Comparison of ENCODE assay signal across 19 cellular contexts in the genomic region with DNA sequence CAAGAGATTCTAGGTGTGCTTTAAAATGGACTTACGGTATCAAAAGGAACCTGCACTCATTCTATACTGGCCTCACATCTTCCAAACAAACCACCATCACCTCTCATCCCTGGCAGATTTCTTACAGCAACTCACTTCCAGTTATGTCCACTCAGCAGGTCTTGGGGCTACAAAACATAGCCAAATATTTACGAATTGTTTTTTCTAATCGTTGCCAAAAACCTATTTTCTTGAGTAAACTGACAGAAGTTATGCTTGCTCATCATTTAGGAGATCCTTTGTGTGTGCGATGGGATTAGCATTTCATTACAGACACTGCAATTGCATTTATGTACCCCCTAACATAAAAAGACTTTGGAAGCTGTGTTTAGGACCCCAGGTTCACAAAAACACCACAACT. TPM values are rescaled to one million over a fixed set of nuclear protein-coding genes. Genes with fewer than 3 reads are reported as not detected.
DNase-seq lines count a peak whose midpoint lies in the region; ATAC-seq and TF ChIP-seq lines count a peak whose summit lies in the region.
"Had no signal": no experiment of that assay in that cellular context is flagged by ENCODE, and none has a peak within 500 bp of the region (broad histone marks: within the 10 kb centered on the region; RNA-seq: fewer than 3 reads in every experiment).

No MANE protein-coding gene starts in this region.

- peaks cover 36% of the 10 kb centered on the region for H3K4me1 Mint-ChIP-seq in brain
- peaks cover 27 to 31% of the 10 kb centered on the region in 2 experiments for H3K4me1 Mint-ChIP-seq in H9
- H3K4me1 Mint-ChIP-seq: activated T-helper 17 cell treated with anti-CD3 and anti-CD28 coated beads, Interleukin-2, amount 50 U/mL, for 72 hours had no signal

- no peak overlapping the region for H3K23ac ChIP-seq in H9 (ENCODE audit: insufficient read length, low read depth, low read length)

- H3K36me3 ChIP-seq in iPS-20b (ENCODE audit: insufficient read depth, low read depth, low read length) (no peaks in the 10 kb centered on the region), gastrocnemius medialis (no peaks in the 10 kb centered on the region)
- H3K36me3 ChIP-seq: upper lobe of right lung had no signal

- no peak overlapping the region for H4K8ac ChIP-seq in H9 (replicated peaks; ENCODE audit: insufficient read length, low read depth, low read length)

- H3K79me1 ChIP-seq in H9 (ENCODE audit: insufficient read depth, low read depth, low read length, poor library complexity, severe bottlenecking) = no peaks in the 10 kb centered on the region

- H3K14ac ChIP-seq in H9 (ENCODE audit: insufficient read depth, low read length) = no peak overlapping the region

- CTCF ChIA-PET in AG04449 (lab: Yijun Ruan, JAX) = interaction anchor here (0.7 to 20.9 kb wide), 10 partner anchors 8 to 467 kb away, joined by 3 to 556 read pairs (median 6); no protein-coding TSS in a partner anchor

- H2BK20ac ChIP-seq in H9 (ENCODE audit: low read depth, low read length, poor library complexity, severe bottlenecking) = no peak overlapping the region

- H3K27me3 Mint-ChIP-seq in brain (peaks cover 66% of the 10 kb centered on the region), H9 (ENCODE audit: low read depth) (peaks cover 69% of the 10 kb centered on the region)

- peak overlapping the region in 1 of 5 experiments; percentile 16 for H3K27ac Mint-ChIP-seq in brain
- no peak overlapping the region for H3K27ac Mint-ChIP-seq in H9
- H3K27ac Mint-ChIP-seq: activated naive CD8-positive, alpha-beta T cell treated with anti-CD3 and anti-CD28 coated beads, Interleukin-2, amount 50 U/mL, for 24 hours; activated T-helper 17 cell treated with anti-CD3 and anti-CD28 coated beads, Interleukin-2, amount 50 U/mL, for 72 hours; CD8-positive, alpha-beta memory T cell; natural killer cell treated with Interleukin-12 subunit alpha and Interleukin-12 subunit beta and Interleukin-15 and Interleukin-18, amount 100 ng/mL, for 72 hours; stimulated activated effector memory CD8-positive, alpha-beta T cell treated with anti-CD3 and anti-CD28 coated beads, Interleukin-12 subunit alpha, Interleukin-12 subunit beta, amount 100 ng/mL, for 72 hours had no signal

- H3K9me3 ChIP-seq in iPS-20b (ENCODE audit: insufficient read depth, low read depth, low read length) (peaks cover 2% of the 10 kb centered on the region; the same call in 1 of the 2 replicates), gastrocnemius medialis (no peaks in the 10 kb centered on the region), H9 (ENCODE audit: control insufficient read depth, low read depth, low read length) (no peaks in the 10 kb centered on the region)
- H3K9me3 ChIP-seq: upper lobe of right lung had no signal

- H3K4me3 ChIP-seq in AG04449 (ENCODE audit: low read depth, low read length) (peak overlapping the region; percentile 89), iPS-20b (ENCODE audit: low read length) (peak overlapping the region; percentile 86), gastrocnemius medialis (peak overlapping the region in 3 of 4 donors; percentile 75 to 84 (median 76))
- H3K4me3 ChIP-seq: SK-N-MC, upper lobe of right lung had no signal

- H3T11ph ChIP-seq in H9 (ENCODE audit: low read length) = no peak overlapping the region

- H3K4me3 Mint-ChIP-seq in brain = peak overlapping the region; percentile 91 to 98 (median 96)
- no peak overlapping the region for H3K4me3 Mint-ChIP-seq in H9
- H3K4me3 Mint-ChIP-seq: activated naive CD8-positive, alpha-beta T cell treated with anti-CD3 and anti-CD28 coated beads, Interleukin-2, amount 50 U/mL, for 24 hours; activated T-helper 17 cell treated with anti-CD3 and anti-CD28 coated beads, Interleukin-2, amount 50 U/mL, for 72 hours; natural killer cell treated with Interleukin-12 subunit alpha and Interleukin-12 subunit beta and Interleukin-15 and Interleukin-18, amount 100 ng/mL, for 72 hours; stimulated activated effector memory CD8-positive, alpha-beta T cell treated with anti-CD3 and anti-CD28 coated beads, Interleukin-12 subunit alpha, Interleukin-12 subunit beta, amount 100 ng/mL, for 72 hours had no signal

- H3K9me3 Mint-ChIP-seq in brain (no peaks in the 10 kb centered on the region), H9 (no peaks in the 10 kb centered on the region)
- H3K9me3 Mint-ChIP-seq: activated naive CD8-positive, alpha-beta T cell treated with anti-CD3 and anti-CD28 coated beads, Interleukin-2, amount 50 U/mL, for 24 hours; activated T-helper 17 cell treated with anti-CD3 and anti-CD28 coated beads, Interleukin-2, amount 50 U/mL, for 72 hours; CD8-positive, alpha-beta memory T cell; natural killer cell treated with Interleukin-12 subunit alpha and Interleukin-12 subunit beta and Interleukin-15 and Interleukin-18, amount 100 ng/mL, for 72 hours; stimulated activated effector memory CD8-positive, alpha-beta T cell treated with anti-CD3 and anti-CD28 coated beads, Interleukin-12 subunit alpha, Interleukin-12 subunit beta, amount 100 ng/mL, for 72 hours had no signal

- no peak overlapping the region for H2BK12ac ChIP-seq in H9 (ENCODE audit: insufficient read length, low read depth, low read length)

- no peak overlapping the region for H3K4me2 ChIP-seq in H9 (ENCODE audit: insufficient read depth, insufficient read length, low read length)
- H3K4me2 ChIP-seq: KMS-11 had no signal

- H3K4me1 ChIP-seq in iPS-20b (ENCODE audit: insufficient read depth, low read length) (peaks cover 16% of the 10 kb centered on the region; the same call in 1 of the 2 replicates), gastrocnemius medialis (peaks cover 46 to 51% of the 10 kb centered on the region in 2 donors), H9 (ENCODE audit: insufficient read depth, low read length) (no peaks in the 10 kb centered on the region; the same call in 1 of the 2 replicates)
- H3K4me1 ChIP-seq: upper lobe of right lung had no signal

- no peak for TF ChIP-seq POLR2A in gastrocnemius medialis (IDR thresholded peaks at IDR 0.05)

- no peak overlapping the region for H2BK120ac ChIP-seq in H9 (ENCODE audit: low read depth, low read length, poor library complexity, severe bottlenecking)

- H4K5ac ChIP-seq in H9 (ENCODE audit: insufficient read length, low read depth, low read length) = no peak overlapping the region

- H3K23me2 ChIP-seq in H9 (ENCODE audit: insufficient read length, low read depth, low read length, poor library complexity, severe bottlenecking) = peaks cover 20% of the 10 kb centered on the region

- POLR2A ChIA-PET in AG04449 (lab: Yijun Ruan, JAX) = interaction anchor here (1.9 kb wide), 1 partner anchor 9 kb away, joined by 6 read pairs; no protein-coding TSS in a partner anchor

- H3K27me3 ChIP-seq in iPS-20b (ENCODE audit: insufficient read depth, low read length) (peaks cover 62% of the 10 kb centered on the region), gastrocnemius medialis (no peaks in the 10 kb centered on the region), H9 (ENCODE audit: insufficient read depth, low read length) (peaks cover 33% of the 10 kb centered on the region)

- no peaks in the 10 kb centered on the region for H3K79me2 ChIP-seq in H9 (ENCODE audit: insufficient read depth, low read length)

- intact Hi-C loops in gastrocnemius medialis (cut with DNase I; ENCODE audit: low total_unique reads) = loop anchor here (5.0 kb wide), 1 partner anchor 88 kb away; no protein-coding TSS in a partner anchor

- no peak overlapping the region for H3K56ac ChIP-seq in H9 (ENCODE audit: insufficient read length, low read depth, low read length)

- H3K36me3 Mint-ChIP-seq in brain (peaks cover 2% of the 10 kb centered on the region), H9 (ENCODE audit: insufficient read depth in 1 of 3, low read depth in 3 of 3) (no peaks in the 10 kb centered on the region; a peak in 1 of 7 replicates)
- H3K36me3 Mint-ChIP-seq: CD8-positive, alpha-beta memory T cell; natural killer cell treated with Interleukin-12 subunit alpha and Interleukin-12 subunit beta and Interleukin-15 and Interleukin-18, amount 100 ng/mL, for 72 hours; stimulated activated effector memory CD8-positive, alpha-beta T cell treated with anti-CD3 and anti-CD28 coated beads, Interleukin-12 subunit alpha, Interleukin-12 subunit beta, amount 100 ng/mL, for 72 hours had no signal

- no peak overlapping the region for H3K4ac ChIP-seq in H9 (ENCODE audit: low read depth, low read length)

- H2BK15ac ChIP-seq in H9 (ENCODE audit: low read depth, low read length) = no peak overlapping the region

- no CpG with 5 or more reads among the region's 4 CpGs for WGBS in H9 (ENCODE audit: extremely low coverage, insufficient read length, low lambda C conversion rate)

- H3K27ac ChIP-seq in iPS-20b (ENCODE audit: low read length) (no peak overlapping the region), gastrocnemius medialis (peak overlapping the region; percentile 77 to 90 (median 88)), H9 (ENCODE audit: insufficient read length, low read depth, low read length) (no peak overlapping the region)
- H3K27ac ChIP-seq: KMS-11, SK-N-MC, upper lobe of right lung had no signal

- no peak overlapping the region for H4K91ac ChIP-seq in H9 (ENCODE audit: insufficient read length, low read depth, low read length)

- no peak for TF ChIP-seq CTCF in AG04449 (IDR thresholded peaks at IDR 0.05; ENCODE audit: insufficient read depth, low read length, missing control alignments)
- no peak for TF ChIP-seq CTCF in brain (conservative IDR thresholded peaks at IDR 0.05)
- TF ChIP-seq CTCF in gastrocnemius medialis (IDR thresholded peaks at IDR 0.05 in 4 of 5, conservative IDR thresholded peaks at IDR 0.05 in 1 of 5) = no peak
- TF ChIP-seq CTCF in H9 (conservative IDR thresholded peaks at IDR 0.05) = no peak

- H2AFZ ChIP-seq in H9 (ENCODE audit: low read length) = no peak overlapping the region

- DNase-seq in AG04449 (ENCODE audit: low read depth, low spot score) = no peak
- no peak for DNase-seq in gastrocnemius medialis
- no peak for DNase-seq in DMS79 (lab: John Stamatoyannopoulos, UW)
- DNase-seq in SW 1271 (lab: John Stamatoyannopoulos, UW) = no peak
- no peak for DNase-seq in H9
- DNase-seq: activated naive CD8-positive, alpha-beta T cell treated with anti-CD3 and anti-CD28 coated beads, Interleukin-2, amount 50 U/mL, for 24 hours; CD8-positive, alpha-beta memory T cell; DND-41; HCEC 1CT; islet precursor cell; upper lobe of right lung had no signal

- no peak overlapping the region for H3K18ac ChIP-seq in H9 (ENCODE audit: insufficient read length, low read depth, low read length)

- no peak for ATAC-seq in gastrocnemius medialis
- no peak for ATAC-seq in GM18870 (IDR thresholded peaks at IDR 0.05; ENCODE audit: unreplicated experiment)
- ATAC-seq: activated naive CD8-positive, alpha-beta T cell treated with anti-CD3 and anti-CD28 coated beads, Interleukin-2, amount 50 U/mL, for 24 hours; activated T-helper 17 cell treated with anti-CD3 and anti-CD28 coated beads, Interleukin-2, amount 50 U/mL, for 72 hours; natural killer cell treated with Interleukin-12 subunit alpha and Interleukin-12 subunit beta and Interleukin-15 and Interleukin-18, amount 100 ng/mL, for 72 hours; stimulated activated effector memory CD8-positive, alpha-beta T cell treated with anti-CD3 and anti-CD28 coated beads, Interleukin-12 subunit alpha, Interleukin-12 subunit beta, amount 100 ng/mL, for 72 hours; upper lobe of right lung had no signal

- no peak overlapping the region for H2BK5ac ChIP-seq in H9 (ENCODE audit: insufficient read length, low read length)

- H4K20me1 ChIP-seq in H9 (ENCODE audit: control insufficient read depth, insufficient read depth, insufficient read length) = no peaks in the 10 kb centered on the region

- H3K9ac ChIP-seq in iPS-20b (ENCODE audit: low read depth, low read length) (no peak overlapping the region), H9 (ENCODE audit: extremely low read depth, insufficient read length, low read length) (no peak overlapping the region)
- H3K9ac ChIP-seq: KMS-11 had no signal

- in situ Hi-C loops in gastrocnemius medialis (cut with MboI; ENCODE audit: low sequenced_read_pairs in 4 of 4) = no loop called here

- H2AK5ac ChIP-seq in H9 (ENCODE audit: insufficient read length, low read length) = no peak overlapping the region

RNA-seq across cellular contexts. Expression of a gene that starts 2.7 kb away (rescaled TPM):
- 11.6 TPM for polyA plus RNA-seq in brain (ENCODE audit: insufficient read depth, low read depth, low replicate concordance)
- total RNA-seq in gastrocnemius medialis (10 to 100 TPM; 66.8 to 96.5 (median 78.9) TPM), H9 (2021) (1.7 and 2.0 TPM in 2 replicates)
- polyA plus RNA-seq: CD8-positive, alpha-beta memory T cell had no signal

Comparison
In these comparisons a context has a peak if more than half of its experiments do, and no peak if none do; other contexts are left out.
1. H3K4me3 Mint-ChIP-seq: peak in brain (5 of 5); none in H9 (0 of 2).
2. H3K27ac ChIP-seq: peak in gastrocnemius medialis (4 of 4); none in iPS-20b (single experiment) and H9 (single experiment).
3. RNA of a gene that starts 2.7 kb away (total RNA-seq): 66.8 to 96.5 TPM in gastrocnemius medialis; 1.7 to 2.0 TPM in H9; every median in the first group is over 10 times any median in the second.
4. Peak in every context shown above with its lines, with median percentiles within 50 percentile points of each other: H3K4me3 ChIP-seq.